In the genomic region with DNA sequence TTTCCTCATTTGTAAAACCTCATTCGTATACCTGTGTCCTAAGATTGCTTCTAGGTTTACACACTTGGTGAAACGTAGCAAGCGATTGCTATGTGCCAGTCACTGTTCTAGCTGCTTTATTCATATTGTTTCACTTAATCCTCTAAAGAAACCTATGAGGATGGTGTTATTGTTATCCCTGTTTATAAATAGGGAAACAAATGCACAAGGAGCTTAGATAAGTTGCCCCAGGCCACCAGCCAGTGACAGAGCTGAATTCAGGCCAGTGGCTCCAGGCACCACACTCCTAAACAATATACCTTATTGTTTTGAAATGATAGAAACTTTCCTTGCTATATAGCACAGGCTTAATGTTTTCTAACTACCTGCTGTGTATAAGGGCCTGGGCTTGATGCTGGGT, we compare ENCODE assay signal across 15 cellular contexts. TPM values are rescaled to one million over a fixed set of nuclear protein-coding genes. Genes with fewer than 3 reads are reported as not detected.
DNase-seq lines count a peak whose midpoint lies in the region; ATAC-seq and TF ChIP-seq lines count a peak whose summit lies in the region.
"Had no signal": no experiment of that assay in that cellular context is flagged by ENCODE, and none has a peak within 500 bp of the region (broad histone marks: within the 10 kb centered on the region; RNA-seq: fewer than 3 reads in every experiment).

No MANE protein-coding gene starts in this region.

- DNase-seq in IMR-90 (no peak), foreskin melanocyte (peak; percentile 19), mesenchymal stem cell (no peak), OCI-LY7 (ENCODE audit: low spot score) (no peak), posterior vena cava (ENCODE audit: low spot score) (no peak)
- no peak for DNase-seq in activated naive CD4-positive, alpha-beta T cell (lab: John Stamatoyannopoulos, UW)
- DNase-seq: Calu3; CD4-positive, CD25-positive, alpha-beta regulatory T cell; NCI-H1105; NCI-H187 treated with DMSO at 0.1 percent for 48 hours; NCI-H510A had no signal

- H3K4me1 ChIP-seq in IMR-90 (ENCODE audit: control insufficient read depth, insufficient read depth, low read length) (peaks cover 27% of the 10 kb centered on the region), mesenchymal stem cell (ENCODE audit: control insufficient read depth, insufficient read depth, low read depth, low read length) (peaks cover 11% of the 10 kb centered on the region), skeletal muscle tissue (ENCODE audit: control insufficient read depth in 3 of 3, insufficient read depth in 3 of 3, low read length in 3 of 3) (peaks cover 25 to 38% (median 29%) of the 10 kb centered on the region in 3 donors), OCI-LY7 (ENCODE audit: insufficient read depth, low read length, poor library complexity, severe bottlenecking) (no peaks in the 10 kb centered on the region)
- H3K4me1 ChIP-seq: SJCRH30 had no signal

- no peak for TF ChIP-seq POLR2A in IMR-90 (IDR thresholded peaks at IDR 0.05; ENCODE audit: low read depth, low read length)

- H4K5ac ChIP-seq in IMR-90 (ENCODE audit: low read depth, low read length), result no peak overlapping the region

- POLR2A ChIA-PET in IMR-90 (lab: Charles Lee; ENCODE audit: unreplicated experiment), result no interaction called here
- POLR2A ChIA-PET in OCI-LY7 (lab: Charles Lee), result interaction anchor here (0.5 to 2.1 kb wide), 10 partner anchors 9 to 219 kb away, joined by 3 to 6 read pairs (median 3); no protein-coding TSS in a partner anchor

- dilution Hi-C loops in IMR-90 (cut with HindIII; ENCODE audit: low sequenced_read_pairs, unreplicated experiment), result no loop called here

- TF ChIP-seq CTCF in IMR-90 (conservative IDR thresholded peaks at IDR 0.05; ENCODE audit: low read depth, low read length), result no peak
- TF ChIP-seq CTCF in OCI-LY7 (conservative IDR thresholded peaks at IDR 0.05; ENCODE audit: low read length), result no peak

- peak overlapping the region; percentile 4; the same call in 1 of the 2 replicates for H2AK5ac ChIP-seq in IMR-90 (ENCODE audit: low read depth, low read length)
- H2AK5ac ChIP-seq in mesenchymal stem cell (ENCODE audit: low read length, severe bottlenecking), result no peak overlapping the region

- H2BK15ac ChIP-seq in IMR-90 (ENCODE audit: low read depth, low read length) (no peak overlapping the region), mesenchymal stem cell (ENCODE audit: low read depth, poor library complexity, severe bottlenecking) (no peak overlapping the region)

- peaks cover 48% of the 10 kb centered on the region for H3K9me1 ChIP-seq in IMR-90 (ENCODE audit: insufficient read depth, low read length)

- no peaks in the 10 kb centered on the region for H3K27me3 ChIP-seq in IMR-90 (ENCODE audit: control insufficient read depth, insufficient read depth, low read length)
- H3K27me3 ChIP-seq in mesenchymal stem cell (ENCODE audit: control insufficient read depth in 1 of 2, insufficient read depth in 1 of 2, low read length in 2 of 2), result no peaks in the 10 kb centered on the region
- no peaks in the 10 kb centered on the region for H3K27me3 ChIP-seq in skeletal muscle tissue (ENCODE audit: control insufficient read depth in 3 of 3, insufficient read depth in 3 of 3, low read length in 3 of 3)
- H3K27me3 ChIP-seq: SJCRH30 had no signal

- H3K18ac ChIP-seq in IMR-90 (ENCODE audit: low read depth, low read length), result no peak overlapping the region
- H3K18ac ChIP-seq in mesenchymal stem cell (ENCODE audit: low read depth in 1 of 2, low read length in 2 of 2), result peak overlapping the region in 1 of 2 experiments; percentile 26

- H3K9me2 ChIP-seq in OCI-LY7 (ENCODE audit: insufficient read depth, low read length), result no peaks in the 10 kb centered on the region

- no peak overlapping the region for H3K56ac ChIP-seq in IMR-90 (ENCODE audit: extremely low read depth, insufficient read depth, low read length)

- intact Hi-C loops in IMR-90 (cut with micrococcal nuclease), result no loop called here
- intact Hi-C loops in OCI-LY7 (cut with micrococcal nuclease; ENCODE audit: unreplicated experiment), result no loop called here
- intact Hi-C loops in posterior vena cava (cut with DNase I), result no loop called here

- in situ Hi-C loops in IMR-90 (cut with MboI; ENCODE audit: low sequenced_read_pairs), result no loop called here

- no CpG with 5 or more reads among the region's 3 CpGs for WGBS in IMR-90 (ENCODE audit: extremely low coverage in 2 of 2, insufficient read length in 1 of 2), 2 experiments
- 92% methylated on average over 1 of the region's 3 CpGs for WGBS in mesenchymal stem cell

- H3K9me3 ChIP-seq in IMR-90 (ENCODE audit: control insufficient read depth, insufficient read depth, low read length) (no peaks in the 10 kb centered on the region), mesenchymal stem cell (ENCODE audit: control insufficient read depth, low read length) (no peaks in the 10 kb centered on the region), skeletal muscle tissue (ENCODE audit: control insufficient read depth in 3 of 3, low read length in 3 of 3) (peaks cover 0 to 2% (median 0%) of the 10 kb centered on the region in 3 donors), OCI-LY7 (ENCODE audit: low read length) (no peaks in the 10 kb centered on the region)
- H3K9me3 ChIP-seq: SJCRH30 had no signal

- H2BK120ac ChIP-seq in IMR-90 (ENCODE audit: low read depth, low read length) (no peak overlapping the region), mesenchymal stem cell (ENCODE audit: low read depth, low read length) (no peak overlapping the region)

- no peak overlapping the region for H3K4ac ChIP-seq in IMR-90 (ENCODE audit: low read depth, low read length)
- H3K4ac ChIP-seq in mesenchymal stem cell (ENCODE audit: low read depth in 1 of 2, low read length in 2 of 2), result peak overlapping the region in 1 of 2 experiments; percentile 26

- peaks cover 11% of the 10 kb centered on the region for H3K36me3 ChIP-seq in IMR-90 (ENCODE audit: control insufficient read depth, insufficient read depth, low read length)
- peaks cover 0 to 13% of the 10 kb centered on the region in 2 experiments for H3K36me3 ChIP-seq in mesenchymal stem cell (ENCODE audit: control insufficient read depth in 1 of 2, insufficient read depth in 2 of 2, low read depth in 1 of 2, low read length in 2 of 2)
- H3K36me3 ChIP-seq in skeletal muscle tissue (ENCODE audit: control insufficient read depth in 3 of 3, insufficient read depth in 3 of 3, low read length in 3 of 3), result no peaks in the 10 kb centered on the region
- no peaks in the 10 kb centered on the region for H3K36me3 ChIP-seq in OCI-LY7 (ENCODE audit: insufficient read depth, low read length)
- H3K36me3 ChIP-seq: SJCRH30 had no signal

- H4K91ac ChIP-seq in IMR-90 (ENCODE audit: insufficient read depth, low read depth, low read length), result no peak overlapping the region
- no peak overlapping the region for H4K91ac ChIP-seq in mesenchymal stem cell (ENCODE audit: low read length)

- H3K14ac ChIP-seq in IMR-90 (replicated peaks; ENCODE audit: low read depth, low read length) (no peak overlapping the region), mesenchymal stem cell (ENCODE audit: low read length in 2 of 2) (no peak overlapping the region)

- peak overlapping the region in 1 of 2 experiments; percentile 29 for H2BK12ac ChIP-seq in mesenchymal stem cell (ENCODE audit: low read length in 2 of 2)

- H2BK20ac ChIP-seq in IMR-90 (ENCODE audit: low read depth, low read length), result peak overlapping the region; percentile 10; the same call in 1 of the 2 replicates

- peaks cover 34 to 82% of the 10 kb centered on the region in 2 experiments for H3K79me1 ChIP-seq in IMR-90 (ENCODE audit: low read depth in 1 of 2, low read length in 2 of 2)
- H3K79me1 ChIP-seq in mesenchymal stem cell (replicated peaks; ENCODE audit: low read length, poor library complexity, severe bottlenecking), result peaks cover 22% of the 10 kb centered on the region

- no peak overlapping the region for H3K4me2 ChIP-seq in IMR-90 (ENCODE audit: low read depth, low read length)
- H3K4me2 ChIP-seq in mesenchymal stem cell (ENCODE audit: low read length, poor library complexity, severe bottlenecking), result no peak overlapping the region
- no peak overlapping the region for H3K4me2 ChIP-seq in OCI-LY7 (ENCODE audit: low read length)
- H3K4me2 ChIP-seq: GM23338 had no signal

- no peak overlapping the region for H3K4me3 ChIP-seq in IMR-90 (ENCODE audit: insufficient read depth, low read depth, low read length)
- H3K4me3 ChIP-seq in mesenchymal stem cell (ENCODE audit: insufficient read depth in 1 of 2, low read depth in 1 of 2, low read length in 2 of 2), result no peak overlapping the region
- no peak overlapping the region for H3K4me3 ChIP-seq in skeletal muscle tissue (ENCODE audit: low read length in 3 of 3)
- no peak overlapping the region for H3K4me3 ChIP-seq in OCI-LY7 (ENCODE audit: low read depth, low read length, poor library complexity, severe bottlenecking)
- H3K4me3 ChIP-seq: GM23338, SJCRH30 had no signal

- H3K23ac ChIP-seq in IMR-90 (ENCODE audit: low read depth, low read length) (0 out of 2 replicates have a peak overlapping the region, but pooled peaks have one; percentile 34), mesenchymal stem cell (ENCODE audit: low read length in 2 of 2) (no peak overlapping the region)

- H2BK5ac ChIP-seq in IMR-90 (ENCODE audit: low read depth, low read length, poor library complexity, severe bottlenecking) (no peak overlapping the region), mesenchymal stem cell (ENCODE audit: low read depth, low read length, poor library complexity, severe bottlenecking) (no peak overlapping the region)

- CTCF ChIA-PET in IMR-90 (lab: Yijun Ruan, JAX), result no interaction called here
- CTCF ChIA-PET in OCI-LY7 (lab: Charles Lee; ENCODE audit: unreplicated experiment), result no interaction called here

- peaks cover 77% of the 10 kb centered on the region for H4K20me1 ChIP-seq in IMR-90 (ENCODE audit: insufficient read depth, low read length)
- H4K20me1 ChIP-seq in OCI-LY7 (ENCODE audit: insufficient read depth, low read length), result no peaks in the 10 kb centered on the region

- no peak for TF ChIP-seq RAD21 in IMR-90 (IDR thresholded peaks at IDR 0.05; ENCODE audit: low read length)

- H3K27ac ChIP-seq in IMR-90 (ENCODE audit: insufficient read depth, low read length) (no peak overlapping the region), mesenchymal stem cell (ENCODE audit: low read length, poor library complexity, severe bottlenecking) (peak overlapping the region; percentile 64), skeletal muscle tissue (ENCODE audit: low read depth, low read length) (peak overlapping the region; percentile 76), OCI-LY7 (ENCODE audit: low read depth, low read length, poor library complexity, severe bottlenecking) (no peak overlapping the region)
- H3K27ac ChIP-seq: SJCRH30 had no signal

- BruUV-seq in IMR-90 (replicated peaks; lab: Mats Ljungman, UMichigan) (no TSS peak), OCI-LY7 (replicated peaks; lab: Mats Ljungman, UMichigan) (no TSS peak)

- no peak for ATAC-seq in IMR-90 (ENCODE audit: low read depth)
- ATAC-seq in HG02938 (IDR thresholded peaks at IDR 0.05; ENCODE audit: unreplicated experiment), result no peak

- no peak overlapping the region for H2AK9ac ChIP-seq in IMR-90 (replicated peaks; ENCODE audit: low read depth, low read length, poor library complexity)

- H4K8ac ChIP-seq in IMR-90 (ENCODE audit: low read depth in 2 of 2, low read length in 2 of 2) (no peak overlapping the region), mesenchymal stem cell (ENCODE audit: low read length) (no peak overlapping the region)

- no peak overlapping the region for H2AFZ ChIP-seq in IMR-90 (replicated peaks; ENCODE audit: low read length, poor library complexity)
- H2AFZ ChIP-seq in mesenchymal stem cell (ENCODE audit: low read depth, low read length), result no peak overlapping the region
- no peak overlapping the region for H2AFZ ChIP-seq in OCI-LY7 (ENCODE audit: low read length)
- H2AFZ ChIP-seq: GM23338 had no signal

- no peaks in the 10 kb centered on the region for H3K79me2 ChIP-seq in OCI-LY7 (ENCODE audit: insufficient read depth, low read depth, low read length)

- no peak overlapping the region for H3K9ac ChIP-seq in IMR-90 (ENCODE audit: low read depth, low read length)
- H3K9ac ChIP-seq in mesenchymal stem cell (ENCODE audit: low read length), result no peak overlapping the region
- peak overlapping the region in 2 of 3 donors; percentile 36 to 71 for H3K9ac ChIP-seq in skeletal muscle tissue (ENCODE audit: low read depth in 1 of 3, low read length in 3 of 3)

RNA-seq across cellular contexts. Expression of a gene that starts 44.0 kb away (rescaled TPM):
- total RNA-seq in IMR-90 (2012; rRNA removed) (111 and 130 TPM in 2 replicates), skeletal muscle tissue (28.2 TPM), OCI-LY7 (2022) (102 and 119 TPM in 2 replicates), posterior vena cava (1,000 to 10,000 TPM; 1,601 to 1,705 TPM)
- polyA plus RNA-seq in IMR-90 (2012; rRNA removed), result 16.0 and 17.6 TPM in 2 replicates
- polyA plus RNA-seq in IMR-90 (2012; cell fraction: cytosol; rRNA removed), result 7.4 and 10.6 TPM in 2 replicates
- 35.2 and 36.9 TPM in 2 replicates for polyA plus RNA-seq in IMR-90 (2012; cell fraction: nucleus; rRNA removed; ENCODE audit: low replicate concordance)
- polyA plus RNA-seq in mesenchymal stem cell (2013, experiment 1 of 2), result 37.8 TPM
- polyA plus RNA-seq in mesenchymal stem cell (2013, experiment 2 of 2), result 34.1 TPM
- total RNA-seq in OCI-LY7 (2014; rRNA removed; shearing (Covaris generic)), result 7.4 and 10.9 TPM in 2 replicates

Comparison
In these comparisons a context has a peak if more than half of its experiments do, and no peak if none do; other contexts are left out.
1. H3K27ac ChIP-seq: peak in mesenchymal stem cell (single experiment) and skeletal muscle tissue (single experiment); none in IMR-90 (single experiment) and OCI-LY7 (single experiment).
2. H3K9ac ChIP-seq: peak in skeletal muscle tissue (2 of 3); none in IMR-90 (single experiment) and mesenchymal stem cell (single experiment).
3. RNA of a gene that starts 44.0 kb away (total RNA-seq): 1,601 to 1,705 TPM in posterior vena cava; 111 to 130 TPM in IMR-90, 7.4 to 119 TPM in OCI-LY7 and 28.2 TPM in skeletal muscle tissue (single experiment); every median in the first group is over 10 times any median in the second.